In the genomic region with DNA sequence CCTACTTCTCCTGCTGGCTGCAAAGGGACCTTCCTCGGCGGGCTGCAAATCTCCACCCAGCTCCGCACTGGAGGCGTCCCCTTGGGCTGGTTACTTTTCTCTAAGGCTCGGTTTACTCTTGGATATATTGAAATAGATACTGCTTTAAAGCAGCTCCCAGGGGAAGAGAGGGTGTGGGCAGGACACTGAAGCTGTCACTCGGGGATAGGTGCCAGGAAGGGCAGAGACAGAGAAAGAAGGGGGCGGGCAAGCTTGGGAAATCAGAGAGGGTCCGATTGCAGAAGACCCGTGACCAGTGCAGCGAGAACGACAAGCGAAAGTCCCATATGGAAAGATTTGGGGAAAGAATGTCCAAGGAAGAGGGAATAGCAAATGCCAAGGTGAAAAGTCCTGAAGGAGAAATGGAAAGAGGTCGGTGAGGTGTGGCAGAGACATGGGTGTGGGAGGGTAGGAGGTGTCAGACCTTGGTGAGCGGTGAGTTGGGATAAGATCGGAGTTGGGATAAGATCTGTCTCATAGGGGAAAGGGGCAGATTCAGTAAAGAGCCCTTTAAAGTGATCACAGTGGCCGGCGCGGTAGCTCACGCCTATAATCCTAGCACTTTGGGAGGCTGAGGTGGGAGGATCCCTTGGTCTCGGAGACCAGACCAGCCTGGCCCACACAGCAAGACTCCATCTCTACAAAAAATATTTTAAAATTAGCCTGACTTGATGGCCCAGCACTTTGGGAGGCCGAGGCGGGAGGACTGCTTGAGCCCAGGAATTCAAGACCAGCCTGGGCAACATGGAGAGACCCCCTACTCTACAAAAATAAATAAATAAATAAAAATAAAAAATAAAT, we compare ENCODE assay signal across 1 cellular context.
TF ChIP-seq lines count a peak whose summit lies in the region.

No MANE protein-coding gene starts in this region.

TF ChIP-seq in GM23338, 12 proteins besides CTCF, POLR2A, EP300 and RAD21 (continued from another document):
- TF ChIP-seq, protein P1, sequence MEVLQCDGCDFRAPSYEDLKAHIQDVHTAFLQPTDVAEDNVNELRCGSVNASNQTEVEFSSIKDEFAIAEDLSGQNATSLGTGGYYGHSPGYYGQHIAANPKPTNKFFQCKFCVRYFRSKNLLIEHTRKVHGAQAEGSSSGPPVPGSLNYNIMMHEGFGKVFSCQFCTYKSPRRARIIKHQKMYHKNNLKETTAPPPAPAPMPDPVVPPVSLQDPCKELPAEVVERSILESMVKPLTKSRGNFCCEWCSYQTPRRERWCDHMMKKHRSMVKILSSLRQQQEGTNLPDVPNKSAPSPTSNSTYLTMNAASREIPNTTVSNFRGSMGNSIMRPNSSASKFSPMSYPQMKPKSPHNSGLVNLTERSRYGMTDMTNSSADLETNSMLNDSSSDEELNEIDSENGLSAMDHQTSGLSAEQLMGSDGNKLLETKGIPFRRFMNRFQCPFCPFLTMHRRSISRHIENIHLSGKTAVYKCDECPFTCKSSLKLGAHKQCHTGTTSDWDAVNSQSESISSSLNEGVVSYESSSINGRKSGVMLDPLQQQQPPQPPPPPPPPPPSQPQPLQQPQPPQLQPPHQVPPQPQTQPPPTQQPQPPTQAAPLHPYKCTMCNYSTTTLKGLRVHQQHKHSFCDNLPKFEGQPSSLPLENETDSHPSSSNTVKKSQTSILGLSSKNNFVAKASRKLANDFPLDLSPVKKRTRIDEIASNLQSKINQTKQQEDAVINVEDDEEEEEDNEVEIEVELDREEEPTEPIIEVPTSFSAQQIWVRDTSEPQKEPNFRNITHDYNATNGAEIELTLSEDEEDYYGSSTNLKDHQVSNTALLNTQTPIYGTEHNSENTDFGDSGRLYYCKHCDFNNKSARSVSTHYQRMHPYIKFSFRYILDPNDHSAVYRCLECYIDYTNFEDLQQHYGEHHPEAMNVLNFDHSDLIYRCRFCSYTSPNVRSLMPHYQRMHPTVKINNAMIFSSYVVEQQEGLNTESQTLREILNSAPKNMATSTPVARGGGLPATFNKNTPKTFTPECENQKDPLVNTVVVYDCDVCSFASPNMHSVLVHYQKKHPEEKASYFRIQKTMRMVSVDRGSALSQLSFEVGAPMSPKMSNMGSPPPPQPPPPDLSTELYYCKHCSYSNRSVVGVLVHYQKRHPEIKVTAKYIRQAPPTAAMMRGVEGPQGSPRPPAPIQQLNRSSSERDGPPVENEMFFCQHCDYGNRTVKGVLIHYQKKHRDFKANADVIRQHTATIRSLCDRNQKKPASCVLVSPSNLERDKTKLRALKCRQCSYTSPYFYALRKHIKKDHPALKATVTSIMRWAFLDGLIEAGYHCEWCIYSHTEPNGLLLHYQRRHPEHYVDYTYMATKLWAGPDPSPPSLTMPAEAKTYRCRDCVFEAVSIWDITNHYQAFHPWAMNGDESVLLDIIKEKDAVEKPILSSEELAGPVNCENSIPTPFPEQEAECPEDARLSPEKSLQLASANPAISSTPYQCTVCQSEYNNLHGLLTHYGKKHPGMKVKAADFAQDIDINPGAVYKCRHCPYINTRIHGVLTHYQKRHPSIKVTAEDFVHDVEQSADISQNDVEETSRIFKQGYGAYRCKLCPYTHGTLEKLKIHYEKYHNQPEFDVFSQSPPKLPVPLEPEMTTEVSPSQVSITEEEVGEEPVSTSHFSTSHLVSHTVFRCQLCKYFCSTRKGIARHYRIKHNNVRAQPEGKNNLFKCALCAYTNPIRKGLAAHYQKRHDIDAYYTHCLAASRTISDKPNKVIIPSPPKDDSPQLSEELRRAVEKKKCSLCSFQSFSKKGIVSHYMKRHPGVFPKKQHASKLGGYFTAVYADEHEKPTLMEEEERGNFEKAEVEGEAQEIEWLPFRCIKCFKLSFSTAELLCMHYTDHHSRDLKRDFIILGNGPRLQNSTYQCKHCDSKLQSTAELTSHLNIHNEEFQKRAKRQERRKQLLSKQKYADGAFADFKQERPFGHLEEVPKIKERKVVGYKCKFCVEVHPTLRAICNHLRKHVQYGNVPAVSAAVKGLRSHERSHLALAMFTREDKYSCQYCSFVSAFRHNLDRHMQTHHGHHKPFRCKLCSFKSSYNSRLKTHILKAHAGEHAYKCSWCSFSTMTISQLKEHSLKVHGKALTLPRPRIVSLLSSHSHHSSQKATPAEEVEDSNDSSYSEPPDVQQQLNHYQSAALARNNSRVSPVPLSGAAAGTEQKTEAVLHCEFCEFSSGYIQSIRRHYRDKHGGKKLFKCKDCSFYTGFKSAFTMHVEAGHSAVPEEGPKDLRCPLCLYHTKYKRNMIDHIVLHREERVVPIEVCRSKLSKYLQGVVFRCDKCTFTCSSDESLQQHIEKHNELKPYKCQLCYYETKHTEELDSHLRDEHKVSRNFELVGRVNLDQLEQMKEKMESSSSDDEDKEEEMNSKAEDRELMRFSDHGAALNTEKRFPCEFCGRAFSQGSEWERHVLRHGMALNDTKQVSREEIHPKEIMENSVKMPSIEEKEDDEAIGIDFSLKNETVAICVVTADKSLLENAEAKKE (CRISPR knock-in tag; IDR thresholded peaks at IDR 0.05), result no peak
- TF ChIP-seq, protein P2, sequence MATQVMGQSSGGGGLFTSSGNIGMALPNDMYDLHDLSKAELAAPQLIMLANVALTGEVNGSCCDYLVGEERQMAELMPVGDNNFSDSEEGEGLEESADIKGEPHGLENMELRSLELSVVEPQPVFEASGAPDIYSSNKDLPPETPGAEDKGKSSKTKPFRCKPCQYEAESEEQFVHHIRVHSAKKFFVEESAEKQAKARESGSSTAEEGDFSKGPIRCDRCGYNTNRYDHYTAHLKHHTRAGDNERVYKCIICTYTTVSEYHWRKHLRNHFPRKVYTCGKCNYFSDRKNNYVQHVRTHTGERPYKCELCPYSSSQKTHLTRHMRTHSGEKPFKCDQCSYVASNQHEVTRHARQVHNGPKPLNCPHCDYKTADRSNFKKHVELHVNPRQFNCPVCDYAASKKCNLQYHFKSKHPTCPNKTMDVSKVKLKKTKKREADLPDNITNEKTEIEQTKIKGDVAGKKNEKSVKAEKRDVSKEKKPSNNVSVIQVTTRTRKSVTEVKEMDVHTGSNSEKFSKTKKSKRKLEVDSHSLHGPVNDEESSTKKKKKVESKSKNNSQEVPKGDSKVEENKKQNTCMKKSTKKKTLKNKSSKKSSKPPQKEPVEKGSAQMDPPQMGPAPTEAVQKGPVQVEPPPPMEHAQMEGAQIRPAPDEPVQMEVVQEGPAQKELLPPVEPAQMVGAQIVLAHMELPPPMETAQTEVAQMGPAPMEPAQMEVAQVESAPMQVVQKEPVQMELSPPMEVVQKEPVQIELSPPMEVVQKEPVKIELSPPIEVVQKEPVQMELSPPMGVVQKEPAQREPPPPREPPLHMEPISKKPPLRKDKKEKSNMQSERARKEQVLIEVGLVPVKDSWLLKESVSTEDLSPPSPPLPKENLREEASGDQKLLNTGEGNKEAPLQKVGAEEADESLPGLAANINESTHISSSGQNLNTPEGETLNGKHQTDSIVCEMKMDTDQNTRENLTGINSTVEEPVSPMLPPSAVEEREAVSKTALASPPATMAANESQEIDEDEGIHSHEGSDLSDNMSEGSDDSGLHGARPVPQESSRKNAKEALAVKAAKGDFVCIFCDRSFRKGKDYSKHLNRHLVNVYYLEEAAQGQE (IDR thresholded peaks at IDR 0.05; ENCODE audit: unreplicated experiment), result no peak
- TF ChIP-seq EZH2phosphoT487 (IDR thresholded peaks at IDR 0.05; ENCODE audit: unreplicated experiment) (no peak), ZNF114 (CRISPR knock-in tag; IDR thresholded peaks at IDR 0.05) (no peak), EZH2 (IDR thresholded peaks at IDR 0.05; ENCODE audit: low read depth, unreplicated experiment) (no peak), NANOG (IDR thresholded peaks at IDR 0.05; ENCODE audit: borderline replicate concordance) (no peak), ZNF331 (CRISPR knock-in tag; IDR thresholded peaks at IDR 0.05; ENCODE audit: low read depth) (no peak), POLR2AphosphoS5 (IDR thresholded peaks at IDR 0.05; ENCODE audit: low read depth) (no peak)
- TF ChIP-seq, protein P3, sequence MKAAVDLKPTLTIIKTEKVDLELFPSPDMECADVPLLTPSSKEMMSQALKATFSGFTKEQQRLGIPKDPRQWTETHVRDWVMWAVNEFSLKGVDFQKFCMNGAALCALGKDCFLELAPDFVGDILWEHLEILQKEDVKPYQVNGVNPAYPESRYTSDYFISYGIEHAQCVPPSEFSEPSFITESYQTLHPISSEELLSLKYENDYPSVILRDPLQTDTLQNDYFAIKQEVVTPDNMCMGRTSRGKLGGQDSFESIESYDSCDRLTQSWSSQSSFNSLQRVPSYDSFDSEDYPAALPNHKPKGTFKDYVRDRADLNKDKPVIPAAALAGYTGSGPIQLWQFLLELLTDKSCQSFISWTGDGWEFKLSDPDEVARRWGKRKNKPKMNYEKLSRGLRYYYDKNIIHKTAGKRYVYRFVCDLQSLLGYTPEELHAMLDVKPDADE (IDR thresholded peaks at IDR 0.05), result no peak
